ENCODE assay signal across 30 cellular contexts in the genomic region with DNA sequence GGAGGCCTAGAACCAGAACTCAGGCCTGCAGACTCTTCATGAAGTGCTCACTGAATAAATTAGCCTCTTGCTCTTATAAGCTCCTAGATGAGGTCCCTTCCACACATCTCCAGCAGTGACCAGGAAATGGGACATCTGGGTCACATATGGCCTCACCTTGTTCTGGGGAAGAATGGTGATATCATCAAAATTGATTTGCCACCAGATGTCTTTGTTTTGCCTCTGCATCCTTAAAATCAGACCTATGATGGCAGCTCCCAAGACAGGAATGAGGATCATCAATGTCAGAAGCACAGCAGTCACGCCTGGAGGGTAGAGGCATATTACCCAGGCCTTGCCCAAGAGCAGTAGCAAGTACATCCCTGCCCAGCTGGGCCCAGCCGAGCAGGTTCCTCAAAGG. TPM values are rescaled to one million over a fixed set of nuclear protein-coding genes. Genes with fewer than 3 reads are reported as not detected.
"Had no signal": no experiment of that assay in that cellular context is flagged by ENCODE, and none has a peak within 500 bp of the region (broad histone marks: within the 10 kb centered on the region; RNA-seq: fewer than 3 reads in every experiment).

No MANE protein-coding gene starts in this region.

- DNase-seq: naive thymus-derived CD8-positive, alpha-beta T cell; nephron progenitor cell; nucleus accumbens; pancreas; retina; right cardiac atrium; right lobe of liver; sigmoid colon; small intestine; stimulated activated CD4-positive, alpha-beta T cell treated with anti-CD3 and anti-CD28 coated beads, Interleukin-15, amount 100 ng/mL, for 24 hours; stimulated activated CD4-positive, alpha-beta T cell treated with anti-CD3 and anti-CD28 coated beads, Interleukin-2, amount 100 ng/mL, for 24 hours; stimulated activated CD4-positive, alpha-beta T cell treated with anti-CD3 and anti-CD28 coated beads, Interleukin-2, amount 100 ng/mL, for 48 hours; stimulated activated CD4-positive, alpha-beta T cell treated with anti-CD3 and anti-CD28 coated beads, Interleukin-4, amount 100 ng/mL, for 24 hours; stimulated activated naive CD4-positive, alpha-beta T cell; stimulated activated naive CD8-positive, alpha-beta T cell treated with anti-CD3 and anti-CD28 coated beads, Interleukin-15, amount 100 ng/mL, for 72 hours; stimulated activated naive CD8-positive, alpha-beta T cell treated with anti-CD3 and anti-CD28 coated beads, Interleukin-15, Interleukin-2, amounts not matched to agents 100 U/mL and 50 U/mL, for 24 hours; substantia nigra; testis; tibial artery; transverse colon; upper lobe of right lung; uterus had no signal

- ATAC-seq: naive thymus-derived CD8-positive, alpha-beta T cell; natural killer cell treated with Interleukin-12 subunit alpha and Interleukin-12 subunit beta and Interleukin-15 and Interleukin-18, amount 100 ng/mL, for 72 hours; pancreas; right cardiac atrium; right lobe of liver; stimulated activated memory B cell treated with anti-CD40 and anti-IgM and Interleukin-4, amounts not matched to agents 10 μg/mL and 1 μg/mL and 100 μg/mL, for 72 hours; stimulated activated naive CD8-positive, alpha-beta T cell treated with anti-CD3 and anti-CD28 coated beads, Interleukin-15, amount 100 ng/mL, for 72 hours; stimulated activated naive CD8-positive, alpha-beta T cell treated with anti-CD3 and anti-CD28 coated beads, Interleukin-15, Interleukin-2, amounts not matched to agents 100 U/mL and 50 U/mL, for 24 hours; upper lobe of right lung had no signal

- H3K9me3 ChIP-seq: neutrophil, pancreas, prostate gland, right lobe of liver, sigmoid colon, suprapubic skin, testis, tibial artery, transverse colon, upper lobe of right lung, uterus had no signal

- H3K4me3 Mint-ChIP-seq: naive thymus-derived CD8-positive, alpha-beta T cell; natural killer cell treated with Interleukin-12 subunit alpha and Interleukin-12 subunit beta and Interleukin-15 and Interleukin-18, amount 100 ng/mL, for 72 hours; nephron progenitor cell; neural crest cell; stimulated activated memory B cell treated with anti-CD40 and anti-IgM and Interleukin-4, amounts not matched to agents 10 μg/mL and 1 μg/mL and 100 μg/mL, for 72 hours; stimulated activated naive CD8-positive, alpha-beta T cell treated with anti-CD3 and anti-CD28 coated beads, Interleukin-15, amount 100 ng/mL, for 72 hours; type B pancreatic cell had no signal

- H3K4me3 ChIP-seq: pancreas, prostate gland, right lobe of liver, sigmoid colon, suprapubic skin, testis, tibial artery, transverse colon, upper lobe of right lung, uterus had no signal

- H3K36me3 Mint-ChIP-seq: naive thymus-derived CD8-positive, alpha-beta T cell; natural killer cell treated with Interleukin-12 subunit alpha and Interleukin-12 subunit beta and Interleukin-15 and Interleukin-18, amount 100 ng/mL, for 72 hours; stimulated activated memory B cell treated with anti-CD40 and anti-IgM and Interleukin-4, amounts not matched to agents 10 μg/mL and 1 μg/mL and 100 μg/mL, for 72 hours; type B pancreatic cell had no signal

- H3K27ac ChIP-seq: neutrophil, pancreas, prostate gland, right lobe of liver, sigmoid colon, suprapubic skin, testis, tibial artery, transverse colon, upper lobe of right lung, uterus had no signal

- H3K27ac Mint-ChIP-seq: natural killer cell treated with Interleukin-12 subunit alpha and Interleukin-12 subunit beta and Interleukin-15 and Interleukin-18, amount 100 ng/mL, for 72 hours; nephron progenitor cell; stimulated activated memory B cell treated with anti-CD40 and anti-IgM and Interleukin-4, amounts not matched to agents 10 μg/mL and 1 μg/mL and 100 μg/mL, for 72 hours; stimulated activated naive CD8-positive, alpha-beta T cell treated with anti-CD3 and anti-CD28 coated beads, Interleukin-15, amount 100 ng/mL, for 72 hours; type B pancreatic cell had no signal

- H3K27me3 ChIP-seq: neutrophil, pancreas, right lobe of liver, sigmoid colon, suprapubic skin, testis, tibial artery, transverse colon, upper lobe of right lung, uterus had no signal

- H3K9me3 Mint-ChIP-seq: naive thymus-derived CD8-positive, alpha-beta T cell; natural killer cell treated with Interleukin-12 subunit alpha and Interleukin-12 subunit beta and Interleukin-15 and Interleukin-18, amount 100 ng/mL, for 72 hours; nephron progenitor cell; neural crest cell; stimulated activated memory B cell treated with anti-CD40 and anti-IgM and Interleukin-4, amounts not matched to agents 10 μg/mL and 1 μg/mL and 100 μg/mL, for 72 hours; stimulated activated naive CD8-positive, alpha-beta T cell treated with anti-CD3 and anti-CD28 coated beads, Interleukin-15, amount 100 ng/mL, for 72 hours had no signal

- H3K36me3 ChIP-seq: neutrophil, pancreas, prostate gland, right lobe of liver, sigmoid colon, suprapubic skin, tibial artery, transverse colon, upper lobe of right lung, uterus had no signal

- H3K4me1 ChIP-seq: pancreas, prostate gland, sigmoid colon, suprapubic skin, testis, tibial artery, upper lobe of right lung, uterus had no signal

RNA-seq across cellular contexts. Expression of a gene that starts 57.4 kb away (rescaled TPM):
- polyA plus RNA-seq: naive thymus-derived CD8-positive, alpha-beta T cell; pancreas; right cardiac atrium; sigmoid colon; urinary bladder had no signal
